In genomic region chr20:14622796-14623195, GRCh38 we compare ENCODE assay signal across 12 cellular contexts.
DNase-seq lines count a peak whose midpoint lies in the region; ATAC-seq lines count a peak whose summit lies in the region.
"Had no signal": no experiment of that assay in that cellular context is flagged by ENCODE, and none has a peak within 500 bp of the region (broad histone marks: within the 10 kb centered on the region; RNA-seq: fewer than 3 reads in every experiment).

No MANE protein-coding gene starts in this region.

- H3K27me3 ChIP-seq in adipocyte (replicated peaks; ENCODE audit: control insufficient read depth, insufficient read depth, low read length), result no peaks in the 10 kb centered on the region
- no peaks in the 10 kb centered on the region for H3K27me3 ChIP-seq in aorta (ENCODE audit: control insufficient read depth in 1 of 2, insufficient read depth in 2 of 2, low read length in 1 of 2)

- H3K27ac ChIP-seq in aorta (ENCODE audit: low read depth in 1 of 2, low read length in 2 of 2), result no peak overlapping the region

- DNase-seq in AG20443 (ENCODE audit: low spot score), result peak; percentile 29
- peak; percentile 47 for DNase-seq in HS-27A (ENCODE audit: low read depth)
- DNase-seq in adipocyte (ENCODE audit: low read depth), result peak; percentile 37
- DNase-seq in islet precursor cell, result peak; percentile 86
- DNase-seq in GM19238 (ENCODE audit: insufficient read length, low spot score), result no peak
- DNase-seq in medulla oblongata (ENCODE audit: extremely low spot score), result no peak
- no peak for DNase-seq in aorta
- DNase-seq: activated CD4-positive, alpha-beta memory T cell treated with anti-CD3 and anti-CD28 coated beads for 36 hours; amniotic stem cell; C1 segment of cervical spinal cord; NCI-H2081 had no signal

- no peak overlapping the region for H3K9ac ChIP-seq in adipocyte (ENCODE audit: low read length)

- no peaks in the 10 kb centered on the region for H3K9me3 ChIP-seq in adipocyte (ENCODE audit: control insufficient read depth, low read length)
- no peaks in the 10 kb centered on the region for H3K9me3 ChIP-seq in aorta (ENCODE audit: control insufficient read depth, low read length)

- no peaks in the 10 kb centered on the region for H3K36me3 ChIP-seq in adipocyte (ENCODE audit: control insufficient read depth, insufficient read depth, low read length, severe bottlenecking)
- no peaks in the 10 kb centered on the region for H3K36me3 ChIP-seq in aorta (ENCODE audit: control insufficient read depth in 1 of 2, insufficient read depth in 2 of 2, low read length in 1 of 2)

- H3K4me1 ChIP-seq in adipocyte (ENCODE audit: control insufficient read depth, insufficient read depth, low read length), result peaks cover 6% of the 10 kb centered on the region
- no peaks in the 10 kb centered on the region for H3K4me1 ChIP-seq in aorta (ENCODE audit: control insufficient read depth in 1 of 2, insufficient read depth in 2 of 2, low read length in 2 of 2)

- intact Hi-C loops in aorta (cut with DNase I), result no loop called here

- 58% methylated on average over 2 of the region's 2 CpGs for WGBS in aorta, 2 donors

- ATAC-seq in aorta (ENCODE audit: low FRiP score) (no peak), GM21423 (IDR thresholded peaks at IDR 0.05; ENCODE audit: unreplicated experiment) (no peak)

- H3K4me3 ChIP-seq in adipocyte (ENCODE audit: low read length), result no peak overlapping the region
- no peak overlapping the region for H3K4me3 ChIP-seq in aorta (ENCODE audit: low read length in 2 of 2)

Comparison
In these comparisons a context has a peak if more than half of its experiments do, and no peak if none do; other contexts are left out.
1. DNase-seq: peak in AG20443 (single experiment), HS-27A (single experiment), adipocyte (single experiment) and islet precursor cell (single experiment); none in GM19238 (single experiment), medulla oblongata (single experiment) and aorta (0 of 2).